20 cellular contexts compared by ENCODE assay signal in the genomic region with DNA sequence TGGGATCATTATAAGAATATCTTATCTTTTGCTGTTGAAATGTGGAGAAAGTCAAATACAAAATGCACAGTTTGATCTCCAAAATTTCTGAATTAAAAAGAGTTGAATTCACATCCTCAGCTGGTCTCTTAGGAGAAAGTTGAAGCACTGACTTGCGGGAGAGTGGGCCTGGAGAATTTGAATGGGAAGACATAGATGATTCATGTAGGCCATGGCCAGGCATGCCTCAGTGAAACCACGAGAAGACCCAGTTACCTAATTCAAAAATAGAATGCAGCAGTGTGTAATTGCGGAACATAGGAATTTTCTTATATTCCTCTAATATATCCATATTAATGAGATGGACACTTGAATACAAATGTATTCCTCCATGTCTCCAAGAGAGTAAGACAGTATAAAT. TPM values are rescaled to one million over a fixed set of nuclear protein-coding genes. Genes with fewer than 3 reads are reported as not detected.
A peak's percentile ranks its signal among the peaks of the same experiment; 100 is the strongest.
DNase-seq lines count a peak whose midpoint lies in the region; ATAC-seq, FAIRE-seq and TF ChIP-seq lines count a peak whose summit lies in the region.
"Had no signal": no experiment of that assay in that cellular context is flagged by ENCODE, and none has a peak within 500 bp of the region (broad histone marks: within the 10 kb centered on the region; RNA-seq: fewer than 3 reads in every experiment).

No MANE protein-coding gene starts in this region.

- peaks cover 4% of the 10 kb centered on the region for H3K9me3 Mint-ChIP-seq in activated naive CD4-positive, alpha-beta T cell treated with anti-CD3 and anti-CD28 coated beads, Interleukin-2, amount 10 ng/mL, durations not matched to agents 7 days and 5 days
- H3K9me3 Mint-ChIP-seq in CD4-positive, alpha-beta T cell, result peaks cover 5% of the 10 kb centered on the region

- no peak for ATAC-seq in GM18861 (IDR thresholded peaks at IDR 0.05; ENCODE audit: unreplicated experiment)
- no peak for ATAC-seq in CD4-positive, alpha-beta T cell (ENCODE audit: poor library complexity)
- ATAC-seq: GM23338 had no signal

- no peak for TF ChIP-seq CTCF in NB4 (IDR thresholded peaks at IDR 0.05; ENCODE audit: low read depth, low read length)
- no peak for TF ChIP-seq CTCF in bronchial epithelial cell (IDR thresholded peaks at IDR 0.05; ENCODE audit: insufficient read depth, low read length, severe bottlenecking)
- TF ChIP-seq CTCF in CD4-positive, alpha-beta T cell (IDR thresholded peaks at IDR 0.05), result no peak

- no peak overlapping the region for H3K27ac Mint-ChIP-seq in activated naive CD4-positive, alpha-beta T cell treated with anti-CD3 and anti-CD28 coated beads, Interleukin-2, amount 10 ng/mL, durations not matched to agents 7 days and 5 days
- H3K27ac Mint-ChIP-seq in CD4-positive, alpha-beta T cell, result no peak overlapping the region
- H3K27ac Mint-ChIP-seq: CD4-positive, CD25-positive, alpha-beta regulatory T cell; GM23338 had no signal

- no peaks in the 10 kb centered on the region for H3K36me3 ChIP-seq in bronchial epithelial cell (ENCODE audit: control insufficient read depth, insufficient read depth, low read length)
- H3K36me3 ChIP-seq: BE2C had no signal

- H3K36me3 Mint-ChIP-seq in activated naive CD4-positive, alpha-beta T cell treated with anti-CD3 and anti-CD28 coated beads, Interleukin-2, amount 10 ng/mL, durations not matched to agents 7 days and 5 days, result no peaks in the 10 kb centered on the region
- no peaks in the 10 kb centered on the region for H3K36me3 Mint-ChIP-seq in CD4-positive, alpha-beta T cell (ENCODE audit: low read depth)
- H3K36me3 Mint-ChIP-seq: CD4-positive, CD25-positive, alpha-beta regulatory T cell had no signal

- TF ChIP-seq POLR2A in NB4 (IDR thresholded peaks at IDR 0.05; ENCODE audit: extremely low read depth, insufficient read length), result no peak

- CTCF ChIA-PET in activated naive CD4-positive, alpha-beta T cell treated with anti-CD3 and anti-CD28 coated beads, Interleukin-2, amount 10 ng/mL, durations not matched to agents 7 days and 5 days (lab: Charles Lee), result no interaction called here
- CTCF ChIA-PET in CD4-positive, alpha-beta T cell (lab: Charles Lee), result no interaction called here

- no peak overlapping the region for H3K4me3 Mint-ChIP-seq in activated naive CD4-positive, alpha-beta T cell treated with anti-CD3 and anti-CD28 coated beads, Interleukin-2, amount 10 ng/mL, durations not matched to agents 7 days and 5 days
- no peak overlapping the region for H3K4me3 Mint-ChIP-seq in CD4-positive, alpha-beta T cell
- H3K4me3 Mint-ChIP-seq: CD4-positive, CD25-positive, alpha-beta regulatory T cell; GM23338 had no signal

- H3K27me3 Mint-ChIP-seq in activated naive CD4-positive, alpha-beta T cell treated with anti-CD3 and anti-CD28 coated beads, Interleukin-2, amount 10 ng/mL, durations not matched to agents 7 days and 5 days, result no peaks in the 10 kb centered on the region
- peaks cover 8% of the 10 kb centered on the region for H3K27me3 Mint-ChIP-seq in CD4-positive, alpha-beta T cell

- H3K4me3 ChIP-seq in NB4 (ENCODE audit: low read depth, low read length) (no peak overlapping the region), bronchial epithelial cell (ENCODE audit: low read depth, low read length) (no peak overlapping the region)
- H3K4me3 ChIP-seq: GM23338 had no signal

- H3K27me3 ChIP-seq in bronchial epithelial cell (ENCODE audit: control insufficient read depth, insufficient read depth, low read length), result no peaks in the 10 kb centered on the region
- H3K27me3 ChIP-seq in CD4-positive, alpha-beta T cell (ENCODE audit: control insufficient read depth, insufficient read depth, low read length), result no peaks in the 10 kb centered on the region
- H3K27me3 ChIP-seq: BE2C had no signal

- POLR2A ChIA-PET in CD4-positive, alpha-beta T cell (lab: Charles Lee), result no interaction called here

- FAIRE-seq in bronchial epithelial cell (lab: Jason Lieb, UNC), result no peak
- FAIRE-seq: A204.1, D721Med, G401.6, GM12891, H54, HTR-8/SVneo had no signal

- intact Hi-C loops in CD4-positive, alpha-beta T cell (cut with DNase I, micrococcal nuclease), result no loop called here

- H3K4me1 Mint-ChIP-seq in activated naive CD4-positive, alpha-beta T cell treated with anti-CD3 and anti-CD28 coated beads, Interleukin-2, amount 10 ng/mL, durations not matched to agents 7 days and 5 days, result no peaks in the 10 kb centered on the region
- H3K4me1 Mint-ChIP-seq in CD4-positive, alpha-beta T cell (ENCODE audit: low read depth), result no peaks in the 10 kb centered on the region
- H3K4me1 Mint-ChIP-seq: CD4-positive, CD25-positive, alpha-beta regulatory T cell had no signal

- no peak overlapping the region for H3K27ac ChIP-seq in CD4-positive, alpha-beta T cell (ENCODE audit: low read depth, low read length)

- peak; percentile 9 for DNase-seq in NB4 (ENCODE audit: low read depth)
- peak; percentile 57 for DNase-seq in bronchial epithelial cell (ENCODE audit: low read depth)
- DNase-seq in kidney tubule cell (ENCODE audit: low spot score), result peak; percentile 51
- no peak for DNase-seq in activated naive CD4-positive, alpha-beta T cell treated with anti-CD3 and anti-CD28 coated beads, Interleukin-2, amount 10 ng/mL, durations not matched to agents 7 days and 5 days
- no peak for DNase-seq in CD4-positive, alpha-beta T cell
- DNase-seq: ACHN; BE2C; C1 segment of cervical spinal cord; Caco-2; CD4-positive, CD25-positive, alpha-beta regulatory T cell; HCEC 1CT; IMR-90 had no signal

- H3K9me3 ChIP-seq in CD4-positive, alpha-beta T cell (ENCODE audit: control insufficient read depth, low read length), result no peaks in the 10 kb centered on the region
- H3K9me3 ChIP-seq: BE2C had no signal

RNA-seq across cellular contexts. Expression of a gene that starts 53.0 kb away (rescaled TPM):
- total RNA-seq in bronchial epithelial cell, result 6.3 and 11.0 TPM in 2 replicates
- 10 to 100 TPM; 14.5 to 14.7 TPM for total RNA-seq in CD4-positive, alpha-beta T cell

Comparison
In these comparisons a context has a peak if more than half of its experiments do, and no peak if none do; other contexts are left out.
1. DNase-seq: peak in NB4 (single experiment), bronchial epithelial cell (single experiment) and kidney tubule cell (single experiment); none in activated naive CD4-positive, alpha-beta T cell treated with anti-CD3 and anti-CD28 coated beads, Interleukin-2, amount 10 ng/mL, durations not matched to agents 7 days and 5 days (single experiment) and CD4-positive, alpha-beta T cell (0 of 10).